ENCODE assay signal across 1 cellular context in genomic region chr11:34438529-34439507, GRCh38.
TF ChIP-seq lines count a peak whose summit lies in the region.

CAT (plus strand) TSS chr11:34438934; CDS start chr11:34439014, 80 bp downstream.

TF ChIP-seq in HepG2, 621 proteins besides CTCF, POLR2A, EP300 and RAD21 (continued from another document and continues in another):
- TF ChIP-seq ZBTB46 (CRISPR knock-in tag; IDR thresholded peaks at IDR 0.05; ENCODE audit: borderline replicate concordance), result no peak
- TF ChIP-seq ZNF18 (CRISPR knock-in tag; IDR thresholded peaks at IDR 0.05; ENCODE audit: insufficient replicate concordance), result no peak
- no peak; the same call in 1 of the 2 replicates for TF ChIP-seq THAP8 (CRISPR knock-in tag; IDR thresholded peaks at IDR 0.05; ENCODE audit: borderline replicate concordance)
- no peak for TF ChIP-seq PAWR (CRISPR knock-in tag; IDR thresholded peaks at IDR 0.05; ENCODE audit: borderline replicate concordance)
- no peak; the same call in 1 of the 2 replicates for TF ChIP-seq ZBTB37 (CRISPR knock-in tag; IDR thresholded peaks at IDR 0.05)
- TF ChIP-seq MTA3 (CRISPR knock-in tag; IDR thresholded peaks at IDR 0.05), result no peak
- TF ChIP-seq ZBTB20 (CRISPR knock-in tag; IDR thresholded peaks at IDR 0.05; ENCODE audit: borderline replicate concordance, low read depth), result peak; percentile 88; the same call in 1 of the 2 replicates
- peak; percentile 89 for TF ChIP-seq PHF21A (CRISPR knock-in tag; IDR thresholded peaks at IDR 0.05)
- no peak for TF ChIP-seq CAMTA2 (CRISPR knock-in tag; IDR thresholded peaks at IDR 0.05; ENCODE audit: borderline replicate concordance)
- TF ChIP-seq HNF4G (IDR thresholded peaks at IDR 0.05; ENCODE audit: borderline replicate concordance, low read depth, low read length), result no peak
- TF ChIP-seq HNF4G (CRISPR knock-in tag; IDR thresholded peaks at IDR 0.05; ENCODE audit: borderline replicate concordance, low read depth), result no peak
- peak; percentile 92 for TF ChIP-seq ZFY (CRISPR knock-in tag; IDR thresholded peaks at IDR 0.05)
- no peak for TF ChIP-seq FOXK2 (IDR thresholded peaks at IDR 0.05)
- peak; percentile 83; the same call in 1 of the 2 replicates for TF ChIP-seq HOMEZ (CRISPR knock-in tag; IDR thresholded peaks at IDR 0.05; ENCODE audit: low read depth)
- peak; percentile 44; the same call in 1 of the 2 replicates for TF ChIP-seq ARNT2 (CRISPR knock-in tag; IDR thresholded peaks at IDR 0.05; ENCODE audit: low read depth)
- no peak for TF ChIP-seq PRPF4 (IDR thresholded peaks at IDR 0.05; ENCODE audit: low read depth, low read length, poor library complexity, severe bottlenecking)
- no peak for TF ChIP-seq ZNF674 (CRISPR knock-in tag; IDR thresholded peaks at IDR 0.05; ENCODE audit: low read depth)
- TF ChIP-seq CSRNP2 (CRISPR knock-in tag; conservative IDR thresholded peaks at IDR 0.05; ENCODE audit: low read depth), result no peak
- TF ChIP-seq KIAA2018 (CRISPR knock-in tag; IDR thresholded peaks at IDR 0.05; ENCODE audit: borderline replicate concordance), result 0 out of 2 replicates have a peak, but pooled peaks have one; percentile 16
- TF ChIP-seq E2F1 (CRISPR knock-in tag; IDR thresholded peaks at IDR 0.05), result peak; percentile 41; the same call in 1 of the 2 replicates
- peak; percentile 93 for TF ChIP-seq RBFOX2 (IDR thresholded peaks at IDR 0.05; ENCODE audit: low read depth, low read length)
- TF ChIP-seq ZNF512 (CRISPR knock-in tag; IDR thresholded peaks at IDR 0.05), result no peak
- TF ChIP-seq HNF1A (IDR thresholded peaks at IDR 0.05; ENCODE audit: low read depth), result no peak
- peak; percentile 57; the same call in 1 of the 2 replicates for TF ChIP-seq HNF1A (CRISPR knock-in tag; IDR thresholded peaks at IDR 0.05; ENCODE audit: borderline replicate concordance)
- 0 out of 2 replicates have a peak, but pooled peaks have one; percentile 76 for TF ChIP-seq NFKBIZ (CRISPR knock-in tag; IDR thresholded peaks at IDR 0.05)
- TF ChIP-seq AHR (CRISPR knock-in tag; IDR thresholded peaks at IDR 0.05), result 0 out of 2 replicates have a peak, but pooled peaks have one; percentile 73
- peak; percentile 90 for TF ChIP-seq RXRA (CRISPR knock-in tag; IDR thresholded peaks at IDR 0.05)
